10 cellular contexts compared by ENCODE assay signal in the genomic region with DNA sequence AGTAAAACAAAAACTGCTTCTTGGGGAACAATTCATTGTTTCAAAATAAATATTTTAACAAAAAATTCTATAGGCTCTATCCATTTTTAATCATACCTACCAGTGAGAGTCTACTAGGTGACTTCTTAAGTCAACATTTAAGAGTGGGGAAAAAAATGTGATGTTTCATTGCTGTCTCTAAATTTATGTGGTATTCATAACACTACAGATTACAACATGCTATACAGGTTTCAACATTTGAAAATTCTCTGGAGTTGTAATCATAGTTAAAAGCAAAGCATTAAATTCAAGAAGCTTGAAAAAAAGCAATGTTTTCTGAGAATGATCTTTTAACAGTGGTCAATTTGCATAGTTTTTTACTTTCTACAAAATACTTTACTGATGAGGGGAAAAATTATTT.
"Had no signal": no experiment of that assay in that cellular context is flagged by ENCODE, and none has a peak within 500 bp of the region (broad histone marks: within the 10 kb centered on the region; RNA-seq: fewer than 3 reads in every experiment).

No MANE protein-coding gene starts in this region.

- H3K9me3 ChIP-seq: heart left ventricle, left ventricle myocardium inferior, sigmoid colon had no signal

- ATAC-seq: activated CD4-positive, CD25-positive, alpha-beta regulatory T cell treated with anti-CD3 and anti-CD28 coated beads, Interleukin-2, amount 50 U/mL, for 24 hours; foreskin keratinocyte; heart left ventricle had no signal

- H3K27me3 ChIP-seq: foreskin keratinocyte, heart left ventricle, sigmoid colon had no signal

- DNase-seq: activated T-cell treated with anti-CD3 and anti-CD28 coated beads, Interleukin-2, amount 50 U/mL, for 1 hour; amygdala; heart left ventricle; islet precursor cell; left ventricle myocardium inferior; sigmoid colon; stimulated activated CD4-positive, alpha-beta T cell treated with anti-CD3 and anti-CD28 coated beads, Interleukin-12 subunit alpha, Interleukin-12 subunit beta, amount 100 ng/mL, for 4 hours; stimulated activated naive CD4-positive, alpha-beta T cell had no signal

- H3K4me3 ChIP-seq: heart left ventricle, left ventricle myocardium inferior, sigmoid colon had no signal

- H3K27ac ChIP-seq: foreskin keratinocyte, heart left ventricle, left ventricle myocardium inferior, sigmoid colon had no signal

- H3K36me3 ChIP-seq: heart left ventricle, left ventricle myocardium inferior, sigmoid colon had no signal
